ENCODE assay signal across 29 cellular contexts in the genomic region with DNA sequence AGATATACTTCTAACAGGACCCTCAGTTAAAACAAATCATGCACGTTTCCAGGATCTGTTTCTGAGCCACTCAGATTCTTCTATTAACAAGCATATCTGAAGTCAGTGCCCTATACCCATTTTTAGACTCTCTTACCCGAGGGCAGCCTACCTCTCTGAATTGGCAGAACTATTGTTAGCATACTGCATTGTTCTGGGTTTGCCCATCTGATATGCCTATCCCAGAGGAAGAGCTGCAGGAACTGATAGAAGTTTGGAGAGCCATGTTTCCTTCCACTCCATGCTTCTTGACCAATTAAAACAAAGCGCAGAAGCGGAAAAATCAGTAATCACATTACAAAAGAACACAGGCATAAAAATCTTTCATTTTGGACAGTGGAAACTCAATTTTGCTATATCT.
DNase-seq lines count a peak whose midpoint lies in the region; ATAC-seq, FAIRE-seq and TF ChIP-seq lines count a peak whose summit lies in the region.
"Had no signal": no experiment of that assay in that cellular context is flagged by ENCODE, and none has a peak within 500 bp of the region (broad histone marks: within the 10 kb centered on the region; RNA-seq: fewer than 3 reads in every experiment).

No MANE protein-coding gene starts in this region.

- H3K4me3 Mint-ChIP-seq in nephron (no peak overlapping the region), H9 (no peak overlapping the region)
- H3K4me3 Mint-ChIP-seq in T-helper 2 cell treated with Interferon-gamma antibody and Interleukin-4, amounts not matched to agents 5 μg/mL and 100 μg/mL, for 36 hours = no peak overlapping the region
- H3K4me3 Mint-ChIP-seq: activated B cell treated with CpG ODN at 0.5 μM for 24 hours, IgD-negative memory B cell, memory B cell, neural progenitor cell had no signal

- no peak for DNase-seq in HepG2 (ENCODE audit: low spot score)
- peak in 1 of 5 donors; percentile 11 for DNase-seq in heart left ventricle
- DNase-seq in aorta = no peak
- no peak for DNase-seq in H9
- no peak for DNase-seq in activated CD4-positive, alpha-beta T cell treated with anti-CD3 and anti-CD28 coated beads, Interleukin-2, amount 50 U/mL, for 4 hours
- DNase-seq in T-helper 2 cell treated with Interferon-gamma antibody and Interleukin-4, amounts not matched to agents 5 μg/mL and 100 μg/mL, for 36 hours (ENCODE audit: low spot score) = no peak
- DNase-seq: activated B cell treated with CpG ODN at 0.5 μM for 24 hours; activated naive CD4-positive, alpha-beta T cell treated with Interleukin-2 at 50 U/mL for 16 hours; adrenal gland; brain microvascular endothelial cell; COR-L47; DMS53; effector CD8-positive, alpha-beta T cell; NCI-H1092; NCI-H187 treated with DMSO at 0.1 percent for 48 hours; NCI-H526 treated with DMSO at 0.1 percent for 48 hours; SIG-M5; stimulated activated naive CD8-positive, alpha-beta T cell treated with anti-CD3 and anti-CD28 coated beads, Interleukin-15, Interleukin-2, amounts not matched to agents 100 U/mL and 50 U/mL, for 24 hours; SW 1271; T1000 had no signal

- H3K27me3 ChIP-seq in liver (ENCODE audit: control insufficient read depth in 4 of 4, insufficient read depth in 4 of 4, low read length in 3 of 4) (no peaks in the 10 kb centered on the region), HepG2 (ENCODE audit: control insufficient read depth in 1 of 2, insufficient read depth in 2 of 2, low read length in 2 of 2) (no peaks in the 10 kb centered on the region), heart left ventricle (no peaks in the 10 kb centered on the region), aorta (ENCODE audit: control insufficient read depth in 1 of 2, insufficient read depth in 2 of 2, low read length in 1 of 2) (no peaks in the 10 kb centered on the region), H9 (ENCODE audit: insufficient read depth, low read length) (no peaks in the 10 kb centered on the region)
- H3K27me3 ChIP-seq: adrenal gland, brain microvascular endothelial cell, neural progenitor cell, vagina had no signal

- no peaks in the 10 kb centered on the region for H3K79me1 ChIP-seq in H9 (ENCODE audit: insufficient read depth, low read depth, low read length, poor library complexity, severe bottlenecking)

- H3K27ac ChIP-seq in liver (ENCODE audit: low read depth in 1 of 2, low read length in 2 of 2) = peak overlapping the region; percentile 32 to 38
- no peak overlapping the region for H3K27ac ChIP-seq in HepG2 (ENCODE audit: extremely low read length, insufficient read depth, low read length)
- H3K27ac ChIP-seq in heart left ventricle = peak overlapping the region in 10 of 12 donors; percentile 5 to 67 (median 46)
- no peak overlapping the region for H3K27ac ChIP-seq in aorta (ENCODE audit: low read depth in 1 of 2, low read length in 2 of 2)
- H3K27ac ChIP-seq in H9 (ENCODE audit: insufficient read length, low read depth, low read length) = no peak overlapping the region
- H3K27ac ChIP-seq: A549, adrenal gland, brain microvascular endothelial cell, neural progenitor cell, vagina had no signal

- no peak overlapping the region for H3K18ac ChIP-seq in H9 (ENCODE audit: insufficient read length, low read depth, low read length)

- no peak overlapping the region for H2BK20ac ChIP-seq in H9 (ENCODE audit: low read depth, low read length, poor library complexity, severe bottlenecking)

- no peak overlapping the region for H4K8ac ChIP-seq in H9 (replicated peaks; ENCODE audit: insufficient read length, low read depth, low read length)

- no peak for ATAC-seq in HepG2
- peak; percentile 37 to 88 (median 78) for ATAC-seq in heart left ventricle
- no peak for ATAC-seq in aorta (ENCODE audit: low FRiP score)
- ATAC-seq: A549; stimulated activated naive CD8-positive, alpha-beta T cell treated with anti-CD3 and anti-CD28 coated beads, Interleukin-15, Interleukin-2, amounts not matched to agents 100 U/mL and 50 U/mL, for 24 hours had no signal

- WGBS in liver = 70% methylated on average over 4 of the region's 4 CpGs
- WGBS in HepG2 (ENCODE audit: low lambda C conversion rate) = 28% methylated on average over 4 of the region's 4 CpGs
- WGBS in heart left ventricle, 4 donors = 37 to 40% (median 40%) methylated on average over 4 of the region's 4 CpGs
- WGBS in aorta, 2 donors = 36 to 49% methylated on average over 4 of the region's 4 CpGs
- no CpG with 5 or more reads among the region's 4 CpGs for WGBS in H9 (ENCODE audit: extremely low coverage, insufficient read length, low lambda C conversion rate)

- H4K20me1 ChIP-seq in HepG2 (ENCODE audit: insufficient read depth, low read length) = no peaks in the 10 kb centered on the region
- H4K20me1 ChIP-seq in H9 (ENCODE audit: control insufficient read depth, insufficient read depth, insufficient read length) = no peaks in the 10 kb centered on the region

- H3K23ac ChIP-seq in H9 (ENCODE audit: insufficient read length, low read depth, low read length) = no peak overlapping the region

- H3K36me3 ChIP-seq in liver (ENCODE audit: control insufficient read depth in 4 of 4, insufficient read depth in 3 of 4, low read depth in 1 of 4, low read length in 3 of 4) (no peaks in the 10 kb centered on the region), HepG2 (replicated peaks in 1 of 2; ENCODE audit: control insufficient read depth in 1 of 2, insufficient read depth in 2 of 2, low read length in 2 of 2) (no peaks in the 10 kb centered on the region), heart left ventricle (no peaks in the 10 kb centered on the region), aorta (ENCODE audit: control insufficient read depth in 1 of 2, insufficient read depth in 2 of 2, low read length in 1 of 2) (no peaks in the 10 kb centered on the region)
- H3K36me3 ChIP-seq: adrenal gland, brain microvascular endothelial cell, neural progenitor cell, vagina had no signal

- no peaks in the 10 kb centered on the region for H3K27me3 Mint-ChIP-seq in nephron (ENCODE audit: low read depth)
- H3K27me3 Mint-ChIP-seq in H9 (ENCODE audit: low read depth) = no peaks in the 10 kb centered on the region
- no peaks in the 10 kb centered on the region for H3K27me3 Mint-ChIP-seq in T-helper 2 cell treated with Interferon-gamma antibody and Interleukin-4, amounts not matched to agents 5 μg/mL and 100 μg/mL, for 36 hours (ENCODE audit: low read depth)
- H3K27me3 Mint-ChIP-seq: activated B cell treated with CpG ODN at 0.5 μM for 24 hours, memory B cell had no signal

- in situ Hi-C loops in HepG2 (cut with HindIII; ENCODE audit: extremely low pct_ligation_motif_present, low pct_unique_long_range_greater_than_20kb) = loop anchor here (5.0 kb wide), 1 partner anchor 1492 kb away; a partner anchor contains a TSS

- H2AK5ac ChIP-seq in H9 (ENCODE audit: insufficient read length, low read length) = no peak overlapping the region

- CTCF ChIA-PET in HepG2 (lab: Yijun Ruan, JAX; ENCODE audit: low intra/inter-chr PET ratio, low total read pairs) = no interaction called here

- no peak overlapping the region for H3K4ac ChIP-seq in H9 (ENCODE audit: low read depth, low read length)

- no peak overlapping the region for H4K5ac ChIP-seq in H9 (ENCODE audit: insufficient read length, low read depth, low read length)

- no peak overlapping the region for H2AFZ ChIP-seq in HepG2 (ENCODE audit: low read length)
- no peak overlapping the region for H2AFZ ChIP-seq in H9 (ENCODE audit: low read length)
- H2AFZ ChIP-seq: neural progenitor cell had no signal

- no peaks in the 10 kb centered on the region for H3K23me2 ChIP-seq in H9 (ENCODE audit: insufficient read length, low read depth, low read length, poor library complexity, severe bottlenecking)

- no peak for FAIRE-seq in HepG2 (lab: Jason Lieb, UNC)
- FAIRE-seq: A549, frontal cortex, islet of Langerhans had no signal

- no peaks in the 10 kb centered on the region for H3K79me2 ChIP-seq in HepG2 (ENCODE audit: insufficient read depth, low read length)
- no peaks in the 10 kb centered on the region for H3K79me2 ChIP-seq in H9 (ENCODE audit: insufficient read depth, low read length)

- H3K36me3 Mint-ChIP-seq in nephron (ENCODE audit: low read depth) = no peaks in the 10 kb centered on the region
- H3K36me3 Mint-ChIP-seq in H9 (ENCODE audit: insufficient read depth in 1 of 3, low read depth in 3 of 3) = peaks cover 0 to 5% (median 0%) of the 10 kb centered on the region in 3 experiments; a peak in 1 of 7 replicates
- H3K36me3 Mint-ChIP-seq in T-helper 2 cell treated with Interferon-gamma antibody and Interleukin-4, amounts not matched to agents 5 μg/mL and 100 μg/mL, for 36 hours (ENCODE audit: low read depth) = no peaks in the 10 kb centered on the region
- H3K36me3 Mint-ChIP-seq: IgD-negative memory B cell, memory B cell, neural progenitor cell had no signal

- H3K9ac ChIP-seq in liver (ENCODE audit: low read depth in 1 of 2, low read length in 2 of 2) (no peak overlapping the region), HepG2 (ENCODE audit: insufficient read depth, low read depth, low read length) (no peak overlapping the region), H9 (ENCODE audit: extremely low read depth, insufficient read length, low read length) (no peak overlapping the region)
- H3K9ac ChIP-seq: neural progenitor cell had no signal

- TF ChIP-seq CTCF in liver (IDR thresholded peaks at IDR 0.05; ENCODE audit: low read depth, low read length, missing input control) (no peak), HepG2 (CRISPR knock-in tag; IDR thresholded peaks at IDR 0.05) (no peak), heart left ventricle (IDR thresholded peaks at IDR 0.05) (no peak), nephron (IDR thresholded peaks at IDR 0.05; ENCODE audit: unreplicated experiment in 3 of 3) (no peak), H9 (conservative IDR thresholded peaks at IDR 0.05) (no peak)

- TF ChIP-seq POLR2A in HepG2 (IDR thresholded peaks at IDR 0.05; ENCODE audit: insufficient read depth in 1 of 2, low read depth in 2 of 2, low read length in 2 of 2) (no peak), heart left ventricle (IDR thresholded peaks at IDR 0.05) (no peak)

- no peak overlapping the region for H3K56ac ChIP-seq in H9 (ENCODE audit: insufficient read length, low read depth, low read length)

- TF ChIP-seq RAD21 in liver (IDR thresholded peaks at IDR 0.05) (no peak), HepG2 (CRISPR knock-in tag; IDR thresholded peaks at IDR 0.05) (no peak)

- no peak overlapping the region for H2BK120ac ChIP-seq in H9 (ENCODE audit: low read depth, low read length, poor library complexity, severe bottlenecking)

- no peak overlapping the region for H3K4me3 ChIP-seq in liver (ENCODE audit: low read depth in 1 of 3, low read length in 3 of 3)
- no peak overlapping the region for H3K4me3 ChIP-seq in HepG2 (replicated peaks in 1 of 3; ENCODE audit: insufficient read depth in 1 of 3, low read depth in 2 of 3, low read length in 3 of 3)
- no peak overlapping the region for H3K4me3 ChIP-seq in heart left ventricle
- H3K4me3 ChIP-seq in aorta (ENCODE audit: low read length in 2 of 2) = no peak overlapping the region
- H3K4me3 ChIP-seq: A549, adrenal gland, neural progenitor cell, vagina had no signal

- no peak overlapping the region for H3T11ph ChIP-seq in H9 (ENCODE audit: low read length)

- POLR2A ChIA-PET in HepG2 (lab: Yijun Ruan, JAX) = no interaction called here

- no peak overlapping the region for H2BK15ac ChIP-seq in H9 (ENCODE audit: low read depth, low read length)

- no peak overlapping the region for H4K91ac ChIP-seq in H9 (ENCODE audit: insufficient read length, low read depth, low read length)

- H3K9me3 Mint-ChIP-seq in nephron = no peaks in the 10 kb centered on the region
- no peaks in the 10 kb centered on the region for H3K9me3 Mint-ChIP-seq in H9
- no peaks in the 10 kb centered on the region for H3K9me3 Mint-ChIP-seq in T-helper 2 cell treated with Interferon-gamma antibody and Interleukin-4, amounts not matched to agents 5 μg/mL and 100 μg/mL, for 36 hours
- H3K9me3 Mint-ChIP-seq: activated B cell treated with CpG ODN at 0.5 μM for 24 hours, memory B cell, neural progenitor cell had no signal

- BruUV-seq in HepG2 (replicated peaks; lab: Mats Ljungman, UMichigan) = no TSS peak

- intact Hi-C loops in HepG2 (cut with micrococcal nuclease; ENCODE audit: unreplicated experiment) = loop anchor here (5.0 kb wide), 1 partner anchor 603 kb away; no protein-coding TSS in a partner anchor
- intact Hi-C loops in heart left ventricle (cut with DNase I) = loop anchor here (2.0 to 10.0 kb wide), 16 partner anchors 272 to 1494 kb away; a partner anchor contains a TSS
- intact Hi-C loops in aorta (cut with DNase I) = loop anchor here in 1 of 2 donors (5.0 to 10.0 kb wide), 4 partner anchors 408 to 1487 kb away; no protein-coding TSS in a partner anchor

- TF ChIP-seq EP300 in HepG2 (IDR thresholded peaks at IDR 0.05; ENCODE audit: low read depth in 2 of 2, low read length in 2 of 2) (no peak), HepG2 (CRISPR knock-in tag; IDR thresholded peaks at IDR 0.05; ENCODE audit: borderline replicate concordance) (no peak)

- H2BK12ac ChIP-seq in H9 (ENCODE audit: insufficient read length, low read depth, low read length) = no peak overlapping the region

- H2BK5ac ChIP-seq in H9 (ENCODE audit: insufficient read length, low read length) = no peak overlapping the region

- H3K14ac ChIP-seq in H9 (ENCODE audit: insufficient read depth, low read length) = no peak overlapping the region

- H3K4me1 ChIP-seq in liver (ENCODE audit: control insufficient read depth in 4 of 4, insufficient read depth in 4 of 4, low read length in 3 of 4) (peaks cover 2 to 17% (median 16%) of the 10 kb centered on the region in 4 donors), HepG2 (ENCODE audit: insufficient read depth, low read length) (no peaks in the 10 kb centered on the region), heart left ventricle (peaks cover 0 to 36% (median 8%) of the 10 kb centered on the region in 12 donors), aorta (ENCODE audit: control insufficient read depth in 1 of 2, insufficient read depth in 2 of 2, low read length in 2 of 2) (no peaks in the 10 kb centered on the region), H9 (ENCODE audit: insufficient read depth, low read length) (no peaks in the 10 kb centered on the region)
- H3K4me1 ChIP-seq: A549, neural progenitor cell, vagina had no signal

- peak overlapping the region in 2 of 3 experiments; percentile 6 to 93 for H3K27ac Mint-ChIP-seq in nephron
- H3K27ac Mint-ChIP-seq in H9 = no peak overlapping the region
- H3K27ac Mint-ChIP-seq in T-helper 2 cell treated with Interferon-gamma antibody and Interleukin-4, amounts not matched to agents 5 μg/mL and 100 μg/mL, for 36 hours = no peak overlapping the region
- H3K27ac Mint-ChIP-seq: activated B cell treated with CpG ODN at 0.5 μM for 24 hours, IgD-negative memory B cell, memory B cell, neural progenitor cell had no signal

- H3K9me3 ChIP-seq in liver (ENCODE audit: control insufficient read depth in 4 of 4, low read length in 3 of 4) = no peaks in the 10 kb centered on the region
- peaks cover 53% of the 10 kb centered on the region for H3K9me3 ChIP-seq in HepG2 (ENCODE audit: low read length)
- H3K9me3 ChIP-seq in heart left ventricle = no peaks in the 10 kb centered on the region
- no peaks in the 10 kb centered on the region for H3K9me3 ChIP-seq in aorta (ENCODE audit: control insufficient read depth, low read length)
- no peaks in the 10 kb centered on the region for H3K9me3 ChIP-seq in H9 (ENCODE audit: control insufficient read depth, low read depth, low read length)
- H3K9me3 ChIP-seq: A549, adrenal gland, vagina had no signal

- H3K4me1 Mint-ChIP-seq in nephron (peaks cover 41% of the 10 kb centered on the region), H9 (peaks cover 6 to 8% of the 10 kb centered on the region in 2 experiments; a peak in 2 of 4 replicates)
- no peaks in the 10 kb centered on the region for H3K4me1 Mint-ChIP-seq in T-helper 2 cell treated with Interferon-gamma antibody and Interleukin-4, amounts not matched to agents 5 μg/mL and 100 μg/mL, for 36 hours (ENCODE audit: low read depth)
- H3K4me1 Mint-ChIP-seq: activated B cell treated with CpG ODN at 0.5 μM for 24 hours, memory B cell had no signal

- H3K4me2 ChIP-seq in HepG2 (ENCODE audit: low read depth, low read length) (no peak overlapping the region), H9 (ENCODE audit: insufficient read depth, insufficient read length, low read length) (no peak overlapping the region)
- H3K4me2 ChIP-seq: A549, neural progenitor cell had no signal

Comparison
In these comparisons a context has a peak if more than half of its experiments do, and no peak if none do; other contexts are left out.
1. H3K27ac ChIP-seq: peak in liver (2 of 2) and heart left ventricle (10 of 12); none in HepG2 (single experiment), aorta (0 of 2) and H9 (single experiment).
2. ATAC-seq: peak in heart left ventricle (4 of 4); none in HepG2 (single experiment) and aorta (single experiment).
3. H3K27ac Mint-ChIP-seq: peak in nephron (2 of 3); none in H9 (0 of 3) and T-helper 2 cell treated with Interferon-gamma antibody and Interleukin-4, amounts not matched to agents 5 μg/mL and 100 μg/mL, for 36 hours (single experiment).